In genomic region chr3:36211656-36211999, GRCh38 we compare ENCODE assay signal across 16 cellular contexts.
"Had no signal": no experiment of that assay in that cellular context is flagged by ENCODE, and none has a peak within 500 bp of the region (broad histone marks: within the 10 kb centered on the region; RNA-seq: fewer than 3 reads in every experiment).

No MANE protein-coding gene starts in this region.

- H3K4me1 Mint-ChIP-seq: activated CD4-positive, alpha-beta T cell treated with anti-CD3 and anti-CD28 coated beads, Interleukin-2, amount 10 ng/mL, durations not matched to agents 7 days and 5 days; activated naive CD8-positive, alpha-beta T cell treated with anti-CD3 and anti-CD28 coated beads for 36 hours; central memory CD8-positive, alpha-beta T cell; neural progenitor cell; stimulated activated naive CD8-positive, alpha-beta T cell treated with anti-CD3 and anti-CD28 coated beads, Interleukin-15, amount 100 ng/mL, for 72 hours had no signal

- H3K36me3 Mint-ChIP-seq: activated naive CD8-positive, alpha-beta T cell treated with anti-CD3 and anti-CD28 coated beads for 36 hours; brain; neural progenitor cell had no signal

- H3K4me2 ChIP-seq: neural progenitor cell had no signal

- DNase-seq: activated CD4-positive, alpha-beta T cell treated with anti-CD3 and anti-CD28 coated beads, Interleukin-2, amount 10 ng/mL, durations not matched to agents 7 days and 5 days; activated CD8-positive, alpha-beta memory T cell treated with anti-CD3 and anti-CD28 coated beads for 24 hours; activated naive CD8-positive, alpha-beta T cell treated with anti-CD3 and anti-CD28 coated beads for 36 hours; amygdala; pancreas; spleen; stimulated activated naive CD8-positive, alpha-beta T cell treated with anti-CD3 and anti-CD28 coated beads, Interleukin-15, amount 100 ng/mL, for 72 hours; upper lobe of right lung had no signal

- H3K27ac ChIP-seq: coronary artery, neural progenitor cell, pancreas, spleen, upper lobe of right lung had no signal

- H3K4me3 Mint-ChIP-seq: activated CD4-positive, alpha-beta T cell treated with anti-CD3 and anti-CD28 coated beads, Interleukin-2, amount 10 ng/mL, durations not matched to agents 7 days and 5 days; activated naive CD8-positive, alpha-beta T cell treated with anti-CD3 and anti-CD28 coated beads for 36 hours; activated T-helper 1 cell treated with anti-CD3 and anti-CD28 coated beads, Interleukin-12 subunit alpha, Interleukin-12 subunit beta, Interleukin-2, Interleukin-4 antibody, amounts not matched to agents 30 ng/mL and 10 ng/mL and 1 ng/mL, durations not matched to agents 14 hours and 24 hours and 36 hours; brain; central memory CD8-positive, alpha-beta T cell; neural progenitor cell; stimulated activated naive CD8-positive, alpha-beta T cell treated with anti-CD3 and anti-CD28 coated beads, Interleukin-15, amount 100 ng/mL, for 72 hours had no signal

- H3K4me1 ChIP-seq: neural progenitor cell, pancreas, spleen, upper lobe of right lung had no signal

- H3K9me3 Mint-ChIP-seq: activated CD4-positive, alpha-beta T cell treated with anti-CD3 and anti-CD28 coated beads, Interleukin-2, amount 10 ng/mL, durations not matched to agents 7 days and 5 days; activated naive CD8-positive, alpha-beta T cell treated with anti-CD3 and anti-CD28 coated beads for 36 hours; activated T-helper 1 cell treated with anti-CD3 and anti-CD28 coated beads, Interleukin-12 subunit alpha, Interleukin-12 subunit beta, Interleukin-2, Interleukin-4 antibody, amounts not matched to agents 30 ng/mL and 10 ng/mL and 1 ng/mL, durations not matched to agents 14 hours and 24 hours and 36 hours; brain; neural progenitor cell; stimulated activated naive CD8-positive, alpha-beta T cell treated with anti-CD3 and anti-CD28 coated beads, Interleukin-15, amount 100 ng/mL, for 72 hours had no signal

- H3K9me3 ChIP-seq: pancreas, spleen, upper lobe of right lung had no signal

- H3K27ac Mint-ChIP-seq: activated CD4-positive, alpha-beta T cell treated with anti-CD3 and anti-CD28 coated beads, Interleukin-2, amount 10 ng/mL, durations not matched to agents 7 days and 5 days; activated naive CD8-positive, alpha-beta T cell treated with anti-CD3 and anti-CD28 coated beads for 36 hours; activated T-helper 1 cell treated with anti-CD3 and anti-CD28 coated beads, Interleukin-12 subunit alpha, Interleukin-12 subunit beta, Interleukin-2, Interleukin-4 antibody, amounts not matched to agents 30 ng/mL and 10 ng/mL and 1 ng/mL, durations not matched to agents 14 hours and 24 hours and 36 hours; neural progenitor cell; stimulated activated naive CD8-positive, alpha-beta T cell treated with anti-CD3 and anti-CD28 coated beads, Interleukin-15, amount 100 ng/mL, for 72 hours had no signal

- H3K4me3 ChIP-seq: coronary artery, neural progenitor cell, pancreas, spleen, upper lobe of right lung had no signal

- H3K27me3 ChIP-seq: neural progenitor cell, pancreas, spleen, upper lobe of right lung had no signal

- H3K27me3 Mint-ChIP-seq: activated CD4-positive, alpha-beta T cell treated with anti-CD3 and anti-CD28 coated beads, Interleukin-2, amount 10 ng/mL, durations not matched to agents 7 days and 5 days; activated naive CD8-positive, alpha-beta T cell treated with anti-CD3 and anti-CD28 coated beads for 36 hours; central memory CD8-positive, alpha-beta T cell; stimulated activated naive CD8-positive, alpha-beta T cell treated with anti-CD3 and anti-CD28 coated beads, Interleukin-15, amount 100 ng/mL, for 72 hours had no signal

- H2AFZ ChIP-seq: neural progenitor cell had no signal

- H3K36me3 ChIP-seq: neural progenitor cell, pancreas, spleen, upper lobe of right lung had no signal

- ATAC-seq: esophagus mucosa; left lobe of liver; pancreas; sciatic nerve; stimulated activated naive CD8-positive, alpha-beta T cell treated with anti-CD3 and anti-CD28 coated beads, Interleukin-15, amount 100 ng/mL, for 72 hours; upper lobe of right lung had no signal
